1 cellular context compared by ENCODE assay signal in genomic region chr5:57202811-57203210, GRCh38.
TF ChIP-seq lines count a peak whose summit lies in the region.

No MANE protein-coding gene starts in this region.

TF ChIP-seq in IMR-90, 13 proteins besides CTCF, POLR2A, EP300 and RAD21:
- TF ChIP-seq RFX5 (IDR thresholded peaks at IDR 0.05; ENCODE audit: low read depth, low read length) = no peak
- TF ChIP-seq CEBPB (IDR thresholded peaks at IDR 0.05; ENCODE audit: low read depth, low read length) = peak; percentile 24; the same call in 1 of the 2 replicates
- TF ChIP-seq FOS (IDR thresholded peaks at IDR 0.05; ENCODE audit: low read depth, low read length) = peak; percentile 23; the same call in 1 of the 2 replicates
- TF ChIP-seq CHD1 (IDR thresholded peaks at IDR 0.05; ENCODE audit: low read depth, low read length) = no peak
